ENCODE assay signal across 1 cellular context in the genomic region with DNA sequence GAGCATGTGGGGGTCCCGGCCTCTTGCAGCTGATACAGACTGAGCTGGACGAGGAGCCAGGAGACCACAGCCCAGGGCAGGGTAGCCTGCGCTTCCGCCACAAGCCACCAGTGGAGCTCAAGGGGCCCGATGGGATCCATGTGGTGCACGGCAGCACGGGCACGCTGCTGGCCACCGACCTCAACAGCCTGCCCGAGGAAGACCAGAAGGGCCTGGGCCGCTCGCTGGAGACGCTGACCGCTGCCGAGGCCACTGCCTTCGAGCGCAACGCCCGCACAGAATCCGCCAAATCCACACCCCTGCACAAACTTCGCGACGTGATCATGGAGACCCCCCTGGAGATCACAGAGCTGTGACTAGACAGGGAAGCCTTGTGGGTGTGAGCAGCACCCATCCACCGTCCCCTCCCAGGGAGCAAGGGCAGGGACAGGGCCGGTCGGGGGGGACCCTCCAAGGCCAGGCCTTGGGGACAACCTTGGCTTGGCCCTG.
TF ChIP-seq lines count a peak whose summit lies in the region.

No MANE protein-coding gene starts in this region.

TF ChIP-seq in GM12878, 131 proteins besides CTCF, POLR2A, EP300 and RAD21:
- TF ChIP-seq PAX8 (IDR thresholded peaks at IDR 0.05) (no peak), GABPA (IDR thresholded peaks at IDR 0.05; ENCODE audit: low read depth) (no peak), RAD51 (IDR thresholded peaks at IDR 0.05) (no peak), SIX5 (IDR thresholded peaks at IDR 0.05; ENCODE audit: low read depth, low read length, severe bottlenecking) (no peak), EGR1 (IDR thresholded peaks at IDR 0.05; ENCODE audit: borderline replicate concordance in 1 of 2, low read depth in 2 of 2, low read length in 2 of 2) (no peak), ASH2L (IDR thresholded peaks at IDR 0.05; ENCODE audit: borderline replicate concordance, low read depth) (no peak), EZH2 (IDR thresholded peaks at IDR 0.05; ENCODE audit: borderline replicate concordance, control insufficient read depth, low read depth, low read length) (no peak), SIN3A (IDR thresholded peaks at IDR 0.05; ENCODE audit: low read depth, low read length) (no peak), IKZF2 (IDR thresholded peaks at IDR 0.05) (no peak), CEBPB (IDR thresholded peaks at IDR 0.05; ENCODE audit: borderline replicate concordance in 1 of 2, low read depth in 2 of 2, low read length in 2 of 2) (no peak), YY1 (IDR thresholded peaks at IDR 0.05; ENCODE audit: low read depth, low read length) (no peak), SMAD1 (IDR thresholded peaks at IDR 0.05; ENCODE audit: low read depth, partially characterized antibody) (no peak), RUNX3 (IDR thresholded peaks at IDR 0.05; ENCODE audit: low read length) (no peak), ZBED1 (IDR thresholded peaks at IDR 0.05; ENCODE audit: borderline replicate concordance) (no peak), CREB1 (IDR thresholded peaks at IDR 0.05; ENCODE audit: low read depth) (no peak)
- TF ChIP-seq, protein P1, sequence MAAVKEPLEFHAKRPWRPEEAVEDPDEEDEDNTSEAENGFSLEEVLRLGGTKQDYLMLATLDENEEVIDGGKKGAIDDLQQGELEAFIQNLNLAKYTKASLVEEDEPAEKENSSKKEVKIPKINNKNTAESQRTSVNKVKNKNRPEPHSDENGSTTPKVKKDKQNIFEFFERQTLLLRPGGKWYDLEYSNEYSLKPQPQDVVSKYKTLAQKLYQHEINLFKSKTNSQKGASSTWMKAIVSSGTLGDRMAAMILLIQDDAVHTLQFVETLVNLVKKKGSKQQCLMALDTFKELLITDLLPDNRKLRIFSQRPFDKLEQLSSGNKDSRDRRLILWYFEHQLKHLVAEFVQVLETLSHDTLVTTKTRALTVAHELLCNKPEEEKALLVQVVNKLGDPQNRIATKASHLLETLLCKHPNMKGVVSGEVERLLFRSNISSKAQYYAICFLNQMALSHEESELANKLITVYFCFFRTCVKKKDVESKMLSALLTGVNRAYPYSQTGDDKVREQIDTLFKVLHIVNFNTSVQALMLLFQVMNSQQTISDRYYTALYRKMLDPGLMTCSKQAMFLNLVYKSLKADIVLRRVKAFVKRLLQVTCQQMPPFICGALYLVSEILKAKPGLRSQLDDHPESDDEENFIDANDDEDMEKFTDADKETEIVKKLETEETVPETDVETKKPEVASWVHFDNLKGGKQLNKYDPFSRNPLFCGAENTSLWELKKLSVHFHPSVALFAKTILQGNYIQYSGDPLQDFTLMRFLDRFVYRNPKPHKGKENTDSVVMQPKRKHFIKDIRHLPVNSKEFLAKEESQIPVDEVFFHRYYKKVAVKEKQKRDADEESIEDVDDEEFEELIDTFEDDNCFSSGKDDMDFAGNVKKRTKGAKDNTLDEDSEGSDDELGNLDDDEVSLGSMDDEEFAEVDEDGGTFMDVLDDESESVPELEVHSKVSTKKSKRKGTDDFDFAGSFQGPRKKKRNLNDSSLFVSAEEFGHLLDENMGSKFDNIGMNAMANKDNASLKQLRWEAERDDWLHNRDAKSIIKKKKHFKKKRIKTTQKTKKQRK (IDR thresholded peaks at IDR 0.05; ENCODE audit: low read depth, low read length) = no peak
